ENCODE assay signal across 20 cellular contexts in genomic region chr5:78717674-78718073, GRCh38.
DNase-seq lines count a peak whose midpoint lies in the region; ATAC-seq and TF ChIP-seq lines count a peak whose summit lies in the region.
"Had no signal": no experiment of that assay in that cellular context is flagged by ENCODE, and none has a peak within 500 bp of the region (broad histone marks: within the 10 kb centered on the region; RNA-seq: fewer than 3 reads in every experiment).

No MANE protein-coding gene starts in this region.

- no peak overlapping the region for H2AFZ ChIP-seq in Loucy (ENCODE audit: low read length)

- 0 out of 2 replicates have a peak, but pooled peaks cover 3% of the 10 kb centered on the region for H3F3A ChIP-seq in Loucy (ENCODE audit: low read depth)

- CTCF ChIA-PET in naive thymus-derived CD4-positive, alpha-beta T cell (lab: Charles Lee), result no interaction called here

- no peaks in the 10 kb centered on the region for H3K36me3 Mint-ChIP-seq in memory B cell
- H3K36me3 Mint-ChIP-seq in naive thymus-derived CD4-positive, alpha-beta T cell, result no peaks in the 10 kb centered on the region
- H3K36me3 Mint-ChIP-seq: activated naive CD4-positive, alpha-beta T cell treated with anti-CD3 and anti-CD28 coated beads, Interleukin-2, amount 50 U/mL, for 24 hours; CD8-positive, alpha-beta T cell; naive thymus-derived CD8-positive, alpha-beta T cell had no signal

- H3K4me1 Mint-ChIP-seq in memory B cell, result peaks cover 19% of the 10 kb centered on the region
- H3K4me1 Mint-ChIP-seq in naive thymus-derived CD4-positive, alpha-beta T cell, result no peaks in the 10 kb centered on the region
- H3K4me1 Mint-ChIP-seq: activated naive CD4-positive, alpha-beta T cell treated with anti-CD3 and anti-CD28 coated beads, Interleukin-2, amount 50 U/mL, for 24 hours had no signal

- H3K9me3 Mint-ChIP-seq in memory B cell, result no peaks in the 10 kb centered on the region
- H3K9me3 Mint-ChIP-seq in naive thymus-derived CD4-positive, alpha-beta T cell, result peaks cover 0 to 5% (median 0%) of the 10 kb centered on the region in 11 donors
- H3K9me3 Mint-ChIP-seq: activated naive CD4-positive, alpha-beta T cell treated with anti-CD3 and anti-CD28 coated beads, Interleukin-2, amount 50 U/mL, for 24 hours; activated T-cell treated with anti-CD3 and anti-CD28 coated beads, Interleukin-2, amount 50 U/mL, for 72 hours; CD8-positive, alpha-beta T cell had no signal

- H3K27me3 ChIP-seq in Loucy (ENCODE audit: insufficient read depth, low read length, poor library complexity, severe bottlenecking), result no peaks in the 10 kb centered on the region
- H3K27me3 ChIP-seq in brain microvascular endothelial cell (replicated peaks), result no peaks in the 10 kb centered on the region
- H3K27me3 ChIP-seq in naive thymus-derived CD4-positive, alpha-beta T cell (ENCODE audit: control insufficient read depth in 2 of 2, insufficient read depth in 2 of 2, low read length in 2 of 2), result no peaks in the 10 kb centered on the region
- H3K27me3 ChIP-seq: breast epithelium, ovary, testis had no signal

- H3K27ac Mint-ChIP-seq in memory B cell, result peak overlapping the region; percentile 53
- H3K27ac Mint-ChIP-seq in naive thymus-derived CD4-positive, alpha-beta T cell, result no peak overlapping the region
- H3K27ac Mint-ChIP-seq: activated naive CD4-positive, alpha-beta T cell treated with anti-CD3 and anti-CD28 coated beads, Interleukin-2, amount 50 U/mL, for 24 hours; activated T-cell treated with anti-CD3 and anti-CD28 coated beads, Interleukin-2, amount 50 U/mL, for 72 hours; CD8-positive, alpha-beta T cell; naive thymus-derived CD8-positive, alpha-beta T cell had no signal

- no peaks in the 10 kb centered on the region for H3K27me3 Mint-ChIP-seq in memory B cell
- peaks cover 0 to 19% (median 2%) of the 10 kb centered on the region in 5 donors for H3K27me3 Mint-ChIP-seq in naive thymus-derived CD4-positive, alpha-beta T cell

- in situ Hi-C loops in brain microvascular endothelial cell (cut with HindIII; ENCODE audit: low pct_ligation_motif_present, low sequenced_read_pairs), result no loop called here

- no peak for ATAC-seq in memory B cell (ENCODE audit: low read depth)
- ATAC-seq in GM18517 (IDR thresholded peaks at IDR 0.05; ENCODE audit: unreplicated experiment), result no peak
- no peak for ATAC-seq in naive thymus-derived CD4-positive, alpha-beta T cell
- ATAC-seq: activated T-cell treated with anti-CD3 and anti-CD28 coated beads, Interleukin-2, amount 50 U/mL, for 72 hours; CD8-positive, alpha-beta T cell; naive thymus-derived CD8-positive, alpha-beta T cell; sciatic nerve had no signal

- H3K9me3 ChIP-seq in Loucy (ENCODE audit: insufficient read depth, low read depth, low read length), result no peaks in the 10 kb centered on the region
- no peaks in the 10 kb centered on the region for H3K9me3 ChIP-seq in naive thymus-derived CD4-positive, alpha-beta T cell (ENCODE audit: control insufficient read depth in 2 of 3, low read length in 3 of 3)
- H3K9me3 ChIP-seq: breast epithelium, ovary, testis had no signal

- peaks cover 47% of the 10 kb centered on the region for H3K4me1 ChIP-seq in Loucy (ENCODE audit: insufficient read depth, low read length, poor library complexity, severe bottlenecking)
- no peaks in the 10 kb centered on the region for H3K4me1 ChIP-seq in naive thymus-derived CD4-positive, alpha-beta T cell (ENCODE audit: control insufficient read depth in 2 of 2, insufficient read depth in 2 of 2, low read length in 2 of 2)
- H3K4me1 ChIP-seq: testis had no signal

- POLR2A ChIA-PET in naive thymus-derived CD4-positive, alpha-beta T cell (lab: Charles Lee), result no interaction called here

- no peaks in the 10 kb centered on the region for H3K79me2 ChIP-seq in Loucy (ENCODE audit: insufficient read depth, low read length)

- no peaks in the 10 kb centered on the region for H3K36me3 ChIP-seq in Loucy (ENCODE audit: insufficient read depth, low read length)
- no peaks in the 10 kb centered on the region for H3K36me3 ChIP-seq in brain microvascular endothelial cell (replicated peaks)
- H3K36me3 ChIP-seq in naive thymus-derived CD4-positive, alpha-beta T cell (ENCODE audit: control insufficient read depth in 2 of 3, insufficient read depth in 3 of 3, low read length in 3 of 3), result no peaks in the 10 kb centered on the region
- H3K36me3 ChIP-seq: breast epithelium, ovary had no signal

- intact Hi-C loops in naive thymus-derived CD4-positive, alpha-beta T cell (cut with micrococcal nuclease), result no loop called here

- H3K27ac ChIP-seq in brain microvascular endothelial cell, result no peak overlapping the region
- H3K27ac ChIP-seq in naive thymus-derived CD4-positive, alpha-beta T cell (ENCODE audit: low read depth, low read length), result no peak overlapping the region
- H3K27ac ChIP-seq: breast epithelium, epithelial cell of prostate, ovary, testis had no signal

- no peak overlapping the region for H3K4me3 ChIP-seq in Loucy (ENCODE audit: low read length, poor library complexity, severe bottlenecking)
- no peak overlapping the region for H3K4me3 ChIP-seq in brain microvascular endothelial cell (ENCODE audit: low read depth, low read length)
- no peak overlapping the region for H3K4me3 ChIP-seq in naive thymus-derived CD4-positive, alpha-beta T cell (ENCODE audit: low read length)
- H3K4me3 ChIP-seq: breast epithelium, ovary, testis had no signal

- DNase-seq in AG20443 (ENCODE audit: low spot score), result peak; percentile 45
- DNase-seq in brain microvascular endothelial cell, result peak; percentile 61
- DNase-seq in memory B cell (ENCODE audit: low spot score in 2 of 2), result no peak
- DNase-seq in activated CD4-positive, alpha-beta T cell treated with anti-CD3 and anti-CD28 coated beads for 4 hours, result no peak
- DNase-seq in activated CD8-positive, alpha-beta memory T cell treated with anti-CD3 and anti-CD28 coated beads, Interleukin-2, amount 50 U/mL, for 48 hours, result no peak
- DNase-seq in naive thymus-derived CD4-positive, alpha-beta T cell, result no peak
- DNase-seq: activated T-cell treated with anti-CD3 and anti-CD28 coated beads, Interleukin-2, amount 50 U/mL, for 72 hours; CD8-positive, alpha-beta T cell; dermis blood vessel endothelial cell; naive thymus-derived CD8-positive, alpha-beta T cell; NCI-H1105 treated with DMSO at 0.1 percent for 48 hours; ovary; RPMI8226; testis had no signal

- no peak overlapping the region for H3K4me3 Mint-ChIP-seq in memory B cell
- no peak overlapping the region for H3K4me3 Mint-ChIP-seq in naive thymus-derived CD4-positive, alpha-beta T cell
- H3K4me3 Mint-ChIP-seq: activated naive CD4-positive, alpha-beta T cell treated with anti-CD3 and anti-CD28 coated beads, Interleukin-2, amount 50 U/mL, for 24 hours; activated T-cell treated with anti-CD3 and anti-CD28 coated beads, Interleukin-2, amount 50 U/mL, for 72 hours; CD8-positive, alpha-beta T cell; naive thymus-derived CD8-positive, alpha-beta T cell had no signal

- H3K9ac ChIP-seq in Loucy (ENCODE audit: low read depth, low read length, poor library complexity, severe bottlenecking), result no peak overlapping the region

- H4K20me1 ChIP-seq in Loucy (ENCODE audit: insufficient read depth, low read length, poor library complexity, severe bottlenecking), result no peaks in the 10 kb centered on the region

- no peak for TF ChIP-seq CTCF in Loucy (conservative IDR thresholded peaks at IDR 0.05; ENCODE audit: low read length)
- TF ChIP-seq CTCF in brain microvascular endothelial cell (IDR thresholded peaks at IDR 0.05; ENCODE audit: low read depth, low read length, missing control alignments), result no peak

- peak overlapping the region; percentile 12 for H3K4me2 ChIP-seq in Loucy (ENCODE audit: low read depth, low read length, poor library complexity, severe bottlenecking)

- H3K9me2 ChIP-seq in Loucy (replicated peaks; ENCODE audit: low read depth, low read length), result no peaks in the 10 kb centered on the region

Comparison
In these comparisons a context has a peak if more than half of its experiments do, and no peak if none do; other contexts are left out.
1. DNase-seq: peak in AG20443 (single experiment) and brain microvascular endothelial cell (single experiment); none in memory B cell (0 of 2), activated CD4-positive, alpha-beta T cell treated with anti-CD3 and anti-CD28 coated beads for 4 hours (0 of 2), activated CD8-positive, alpha-beta memory T cell treated with anti-CD3 and anti-CD28 coated beads, Interleukin-2, amount 50 U/mL, for 48 hours (single experiment) and naive thymus-derived CD4-positive, alpha-beta T cell (0 of 9).